In the genomic region with DNA sequence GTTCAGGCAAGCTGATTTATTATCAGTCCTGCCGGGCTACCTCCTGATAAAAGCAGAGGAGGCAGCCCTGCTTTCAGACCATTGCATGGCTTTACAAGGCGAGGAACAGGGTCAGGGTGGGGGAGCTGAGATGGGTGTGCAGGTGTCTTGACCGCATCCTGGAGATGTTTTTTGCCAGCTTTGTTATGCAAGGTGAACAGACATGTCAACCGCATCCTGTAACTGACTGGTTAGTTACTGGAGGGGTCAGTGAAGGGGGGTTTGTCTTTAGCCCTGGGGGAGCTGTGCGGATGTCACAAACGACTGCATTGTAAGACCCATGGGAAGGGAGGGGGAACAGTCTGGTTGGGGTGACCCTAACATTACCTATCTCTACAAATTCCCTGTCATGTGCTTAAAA, we compare ENCODE assay signal across 1 cellular context.
TF ChIP-seq lines count a peak whose summit lies in the region.

No MANE protein-coding gene starts in this region.

TF ChIP-seq in GM12878, 131 proteins besides CTCF, POLR2A, EP300 and RAD21 (continued from another document and continues in another):
- peak; percentile 44 for TF ChIP-seq CUX1 (IDR thresholded peaks at IDR 0.05; ENCODE audit: insufficient replicate concordance, low read depth, low read length)
- TF ChIP-seq CHD1 (IDR thresholded peaks at IDR 0.05; ENCODE audit: low read depth, low read length): no peak
- no peak for TF ChIP-seq ESRRA (IDR thresholded peaks at IDR 0.05; ENCODE audit: low read length)
- peak; percentile 94; the same call in 1 of the 2 replicates for TF ChIP-seq TCF12 (IDR thresholded peaks at IDR 0.05; ENCODE audit: low read depth, low read length)
- TF ChIP-seq SMC3 (IDR thresholded peaks at IDR 0.05; ENCODE audit: borderline replicate concordance, low read length): 0 out of 2 replicates have a peak, but pooled peaks have one; percentile 19
- peak; percentile 52; the same call in 1 of the 2 replicates for TF ChIP-seq ATF7 (IDR thresholded peaks at IDR 0.05; ENCODE audit: low read depth)
- no peak for TF ChIP-seq PAX8 (IDR thresholded peaks at IDR 0.05)
- TF ChIP-seq USF2 (IDR thresholded peaks at IDR 0.05; ENCODE audit: borderline replicate concordance, low read depth, low read length): no peak; the same call in 1 of the 2 replicates
- TF ChIP-seq ZNF24 (IDR thresholded peaks at IDR 0.05): no peak
- no peak for TF ChIP-seq STAT1 (conservative IDR thresholded peaks at IDR 0.05)
- TF ChIP-seq, protein P1, sequence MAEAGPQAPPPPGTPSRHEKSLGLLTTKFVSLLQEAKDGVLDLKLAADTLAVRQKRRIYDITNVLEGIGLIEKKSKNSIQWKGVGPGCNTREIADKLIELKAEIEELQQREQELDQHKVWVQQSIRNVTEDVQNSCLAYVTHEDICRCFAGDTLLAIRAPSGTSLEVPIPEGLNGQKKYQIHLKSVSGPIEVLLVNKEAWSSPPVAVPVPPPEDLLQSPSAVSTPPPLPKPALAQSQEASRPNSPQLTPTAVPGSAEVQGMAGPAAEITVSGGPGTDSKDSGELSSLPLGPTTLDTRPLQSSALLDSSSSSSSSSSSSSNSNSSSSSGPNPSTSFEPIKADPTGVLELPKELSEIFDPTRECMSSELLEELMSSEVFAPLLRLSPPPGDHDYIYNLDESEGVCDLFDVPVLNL (IDR thresholded peaks at IDR 0.05; ENCODE audit: low read depth, low read length): no peak
- TF ChIP-seq PRDM15 (CRISPR knock-in tag; IDR thresholded peaks at IDR 0.05): no peak
- peak; percentile 82; the same call in 1 of the 2 replicates for TF ChIP-seq NBN (IDR thresholded peaks at IDR 0.05)
- TF ChIP-seq MEF2B (IDR thresholded peaks at IDR 0.05; ENCODE audit: partially characterized antibody, poor library complexity, severe bottlenecking): peak; percentile 74
- TF ChIP-seq BHLHE40 (IDR thresholded peaks at IDR 0.05; ENCODE audit: borderline replicate concordance in 1 of 2, low read depth in 2 of 2, low read length in 1 of 2): peak in 1 of 2 experiments; percentile 69; a peak in 3 of 4 replicates
- peak; percentile 87 for TF ChIP-seq PAX5 (IDR thresholded peaks at IDR 0.05; ENCODE audit: borderline replicate concordance, low read depth, low read length)
- no peak for TF ChIP-seq RELA (IDR thresholded peaks at IDR 0.05; ENCODE audit: borderline replicate concordance, partially characterized antibody)
- peak; percentile 88 for TF ChIP-seq MYB (IDR thresholded peaks at IDR 0.05; ENCODE audit: borderline replicate concordance, low read depth, low read length)
- TF ChIP-seq MYC (IDR thresholded peaks at IDR 0.05; ENCODE audit: insufficient read depth, insufficient read length, insufficient replicate concordance, low read length, severe bottlenecking): no peak
- TF ChIP-seq MTA2 (IDR thresholded peaks at IDR 0.05; ENCODE audit: low read depth): peak; percentile 83
- peak; percentile 41; the same call in 1 of the 2 replicates for TF ChIP-seq TCF3 (IDR thresholded peaks at IDR 0.05; ENCODE audit: borderline replicate concordance, insufficient read depth, low read depth, low read length)
- no peak for TF ChIP-seq KLF5 (IDR thresholded peaks at IDR 0.05; ENCODE audit: partially characterized antibody)
- no peak for TF ChIP-seq TARDBP (IDR thresholded peaks at IDR 0.05; ENCODE audit: borderline replicate concordance)
- TF ChIP-seq HCFC1 (IDR thresholded peaks at IDR 0.05; ENCODE audit: low read length): no peak
- TF ChIP-seq POU2F2 (IDR thresholded peaks at IDR 0.05; ENCODE audit: borderline replicate concordance, low read depth, low read length): peak; percentile 79; the same call in 2 of the 3 replicates
- no peak for TF ChIP-seq ZSCAN29 (IDR thresholded peaks at IDR 0.05)
- TF ChIP-seq RAD51 (IDR thresholded peaks at IDR 0.05): no peak
- TF ChIP-seq, protein P2, sequence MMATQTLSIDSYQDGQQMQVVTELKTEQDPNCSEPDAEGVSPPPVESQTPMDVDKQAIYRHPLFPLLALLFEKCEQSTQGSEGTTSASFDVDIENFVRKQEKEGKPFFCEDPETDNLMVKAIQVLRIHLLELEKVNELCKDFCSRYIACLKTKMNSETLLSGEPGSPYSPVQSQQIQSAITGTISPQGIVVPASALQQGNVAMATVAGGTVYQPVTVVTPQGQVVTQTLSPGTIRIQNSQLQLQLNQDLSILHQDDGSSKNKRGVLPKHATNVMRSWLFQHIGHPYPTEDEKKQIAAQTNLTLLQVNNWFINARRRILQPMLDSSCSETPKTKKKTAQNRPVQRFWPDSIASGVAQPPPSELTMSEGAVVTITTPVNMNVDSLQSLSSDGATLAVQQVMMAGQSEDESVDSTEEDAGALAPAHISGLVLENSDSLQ (IDR thresholded peaks at IDR 0.05): peak; percentile 58; the same call in 1 of the 2 replicates
- TF ChIP-seq MTA3 (IDR thresholded peaks at IDR 0.05; ENCODE audit: borderline replicate concordance, low read length): no peak
- TF ChIP-seq, protein P3, sequence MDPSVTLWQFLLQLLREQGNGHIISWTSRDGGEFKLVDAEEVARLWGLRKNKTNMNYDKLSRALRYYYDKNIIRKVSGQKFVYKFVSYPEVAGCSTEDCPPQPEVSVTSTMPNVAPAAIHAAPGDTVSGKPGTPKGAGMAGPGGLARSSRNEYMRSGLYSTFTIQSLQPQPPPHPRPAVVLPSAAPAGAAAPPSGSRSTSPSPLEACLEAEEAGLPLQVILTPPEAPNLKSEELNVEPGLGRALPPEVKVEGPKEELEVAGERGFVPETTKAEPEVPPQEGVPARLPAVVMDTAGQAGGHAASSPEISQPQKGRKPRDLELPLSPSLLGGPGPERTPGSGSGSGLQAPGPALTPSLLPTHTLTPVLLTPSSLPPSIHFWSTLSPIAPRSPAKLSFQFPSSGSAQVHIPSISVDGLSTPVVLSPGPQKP (IDR thresholded peaks at IDR 0.05; ENCODE audit: low read depth, low read length): no peak
- TF ChIP-seq, protein P4, sequence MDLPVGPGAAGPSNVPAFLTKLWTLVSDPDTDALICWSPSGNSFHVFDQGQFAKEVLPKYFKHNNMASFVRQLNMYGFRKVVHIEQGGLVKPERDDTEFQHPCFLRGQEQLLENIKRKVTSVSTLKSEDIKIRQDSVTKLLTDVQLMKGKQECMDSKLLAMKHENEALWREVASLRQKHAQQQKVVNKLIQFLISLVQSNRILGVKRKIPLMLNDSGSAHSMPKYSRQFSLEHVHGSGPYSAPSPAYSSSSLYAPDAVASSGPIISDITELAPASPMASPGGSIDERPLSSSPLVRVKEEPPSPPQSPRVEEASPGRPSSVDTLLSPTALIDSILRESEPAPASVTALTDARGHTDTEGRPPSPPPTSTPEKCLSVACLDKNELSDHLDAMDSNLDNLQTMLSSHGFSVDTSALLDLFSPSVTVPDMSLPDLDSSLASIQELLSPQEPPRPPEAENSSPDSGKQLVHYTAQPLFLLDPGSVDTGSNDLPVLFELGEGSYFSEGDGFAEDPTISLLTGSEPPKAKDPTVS (IDR thresholded peaks at IDR 0.05; ENCODE audit: low read depth, low read length): no peak
- TF ChIP-seq SMAD5 (IDR thresholded peaks at IDR 0.05; ENCODE audit: low read depth): no peak
- no peak for TF ChIP-seq EZH2 (IDR thresholded peaks at IDR 0.05; ENCODE audit: borderline replicate concordance, control insufficient read depth, low read depth, low read length)
- no peak for TF ChIP-seq TCF7 (IDR thresholded peaks at IDR 0.05; ENCODE audit: borderline replicate concordance)
- peak; percentile 79 for TF ChIP-seq TBL1XR1 (IDR thresholded peaks at IDR 0.05; ENCODE audit: low read depth, low read length)
- TF ChIP-seq, protein P5, sequence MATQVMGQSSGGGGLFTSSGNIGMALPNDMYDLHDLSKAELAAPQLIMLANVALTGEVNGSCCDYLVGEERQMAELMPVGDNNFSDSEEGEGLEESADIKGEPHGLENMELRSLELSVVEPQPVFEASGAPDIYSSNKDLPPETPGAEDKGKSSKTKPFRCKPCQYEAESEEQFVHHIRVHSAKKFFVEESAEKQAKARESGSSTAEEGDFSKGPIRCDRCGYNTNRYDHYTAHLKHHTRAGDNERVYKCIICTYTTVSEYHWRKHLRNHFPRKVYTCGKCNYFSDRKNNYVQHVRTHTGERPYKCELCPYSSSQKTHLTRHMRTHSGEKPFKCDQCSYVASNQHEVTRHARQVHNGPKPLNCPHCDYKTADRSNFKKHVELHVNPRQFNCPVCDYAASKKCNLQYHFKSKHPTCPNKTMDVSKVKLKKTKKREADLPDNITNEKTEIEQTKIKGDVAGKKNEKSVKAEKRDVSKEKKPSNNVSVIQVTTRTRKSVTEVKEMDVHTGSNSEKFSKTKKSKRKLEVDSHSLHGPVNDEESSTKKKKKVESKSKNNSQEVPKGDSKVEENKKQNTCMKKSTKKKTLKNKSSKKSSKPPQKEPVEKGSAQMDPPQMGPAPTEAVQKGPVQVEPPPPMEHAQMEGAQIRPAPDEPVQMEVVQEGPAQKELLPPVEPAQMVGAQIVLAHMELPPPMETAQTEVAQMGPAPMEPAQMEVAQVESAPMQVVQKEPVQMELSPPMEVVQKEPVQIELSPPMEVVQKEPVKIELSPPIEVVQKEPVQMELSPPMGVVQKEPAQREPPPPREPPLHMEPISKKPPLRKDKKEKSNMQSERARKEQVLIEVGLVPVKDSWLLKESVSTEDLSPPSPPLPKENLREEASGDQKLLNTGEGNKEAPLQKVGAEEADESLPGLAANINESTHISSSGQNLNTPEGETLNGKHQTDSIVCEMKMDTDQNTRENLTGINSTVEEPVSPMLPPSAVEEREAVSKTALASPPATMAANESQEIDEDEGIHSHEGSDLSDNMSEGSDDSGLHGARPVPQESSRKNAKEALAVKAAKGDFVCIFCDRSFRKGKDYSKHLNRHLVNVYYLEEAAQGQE (IDR thresholded peaks at IDR 0.05; ENCODE audit: low read depth, low read length): no peak
- peak; percentile 89 for TF ChIP-seq CHD2 (IDR thresholded peaks at IDR 0.05; ENCODE audit: borderline replicate concordance, low read depth, low read length)
- TF ChIP-seq IRF4 (IDR thresholded peaks at IDR 0.05; ENCODE audit: low read depth, low read length): no peak
- peak; percentile 91 for TF ChIP-seq NR2F1 (conservative IDR thresholded peaks at IDR 0.05)
